ENCODE assay signal across 8 cellular contexts in genomic region chr14:94080606-94081385, GRCh38.
A peak's percentile ranks its signal among the peaks of the same experiment; 100 is the strongest.
DNase-seq lines count a peak whose midpoint lies in the region; FAIRE-seq and TF ChIP-seq lines count a peak whose summit lies in the region.

Gene DDX24 (minus strand): TSS chr14:94081202. CDS start chr14:94079742, 1,460 bp downstream.
Gene IFI27L1 (plus strand): TSS chr14:94081310. CDS start chr14:94096938, 15,628 bp downstream.

- TF ChIP-seq POLR2A in H54 (IDR thresholded peaks at IDR 0.05; ENCODE audit: low read depth, low read length) (peak; percentile 90), Raji (IDR thresholded peaks at IDR 0.05; ENCODE audit: insufficient read depth, low read depth, low read length) (peak; percentile 94)

- peak; percentile 97 for FAIRE-seq in H54 (lab: Jason Lieb, UNC)

- H3K4me3 ChIP-seq in Loucy (ENCODE audit: low read length, poor library complexity, severe bottlenecking): peak within 1 kb of the TSS; percentile 88
- peak within 1 kb of the TSS; percentile 96 for H3K4me3 ChIP-seq in fibroblast of pulmonary artery (replicated peaks; ENCODE audit: low read depth, low read length)

- H3K27me3 Mint-ChIP-seq in nephron (ENCODE audit: low read depth): no peaks in the 10 kb centered on the region
- no peaks in the 10 kb centered on the region for H3K27me3 Mint-ChIP-seq in stimulated activated naive CD8-positive, alpha-beta T cell treated with anti-CD3 and anti-CD28 coated beads, Interleukin-15, Interleukin-2, amounts not matched to agents 100 ng/mL and 50 ng/mL, for 24 hours

- 0 out of 2 replicates have a peak, but pooled peaks cover 2% of the 10 kb centered on the region for H3K9me3 ChIP-seq in Loucy (ENCODE audit: insufficient read depth, low read depth, low read length)

- peaks cover 39% of the 10 kb centered on the region for H3K4me1 Mint-ChIP-seq in nephron
- H3K4me1 Mint-ChIP-seq in stimulated activated naive CD8-positive, alpha-beta T cell treated with anti-CD3 and anti-CD28 coated beads, Interleukin-15, Interleukin-2, amounts not matched to agents 100 ng/mL and 50 ng/mL, for 24 hours (ENCODE audit: low read depth): peaks cover 59% of the 10 kb centered on the region

- peak within 1 kb of the TSS; percentile 96 for H2AFZ ChIP-seq in Loucy (ENCODE audit: low read length)

- DNase-seq in EL (peak; percentile 96), H54 (ENCODE audit: insufficient read length, low spot score) (peak; percentile 91), fibroblast of pulmonary artery (ENCODE audit: low read depth) (peak; percentile 95)
- peak; percentile 96 for DNase-seq in activated effector memory CD4-positive, alpha-beta T cell treated with Interleukin-2 at 50 U/mL for 16 hours

- TF ChIP-seq CTCF in Loucy (conservative IDR thresholded peaks at IDR 0.05; ENCODE audit: low read length): no peak
- TF ChIP-seq CTCF in fibroblast of pulmonary artery (IDR thresholded peaks at IDR 0.05; ENCODE audit: low read length, missing control alignments): no peak
- no peak for TF ChIP-seq CTCF in nephron (IDR thresholded peaks at IDR 0.05; ENCODE audit: unreplicated experiment in 3 of 3)

- no peaks in the 10 kb centered on the region for H3F3A ChIP-seq in Loucy (ENCODE audit: low read depth)

- H3K9ac ChIP-seq in Loucy (ENCODE audit: low read depth, low read length, poor library complexity, severe bottlenecking): peak within 1 kb of the TSS; percentile 96

- no peaks in the 10 kb centered on the region; the same call in 1 of the 2 replicates for H3K36me3 ChIP-seq in Loucy (ENCODE audit: insufficient read depth, low read length)

- H3K27ac Mint-ChIP-seq in nephron: peak within 1 kb of the TSS; percentile 93 to 99 (median 99)
- peak within 1 kb of the TSS; percentile 100 for H3K27ac Mint-ChIP-seq in stimulated activated naive CD8-positive, alpha-beta T cell treated with anti-CD3 and anti-CD28 coated beads, Interleukin-15, Interleukin-2, amounts not matched to agents 100 ng/mL and 50 ng/mL, for 24 hours

- no peaks in the 10 kb centered on the region for H3K27me3 ChIP-seq in Loucy (ENCODE audit: insufficient read depth, low read length, poor library complexity, severe bottlenecking)

- H3K9me2 ChIP-seq in Loucy (replicated peaks; ENCODE audit: low read depth, low read length): no peaks in the 10 kb centered on the region

- H3K4me1 ChIP-seq in Loucy (ENCODE audit: insufficient read depth, low read length, poor library complexity, severe bottlenecking): peaks cover 42% of the 10 kb centered on the region

- H3K79me2 ChIP-seq in Loucy (ENCODE audit: insufficient read depth, low read length): peaks cover 65% of the 10 kb centered on the region

- H3K4me3 Mint-ChIP-seq in nephron: peak within 1 kb of the TSS; percentile 100
- peak within 1 kb of the TSS; percentile 100 for H3K4me3 Mint-ChIP-seq in stimulated activated naive CD8-positive, alpha-beta T cell treated with anti-CD3 and anti-CD28 coated beads, Interleukin-15, Interleukin-2, amounts not matched to agents 100 ng/mL and 50 ng/mL, for 24 hours

- H4K20me1 ChIP-seq in Loucy (ENCODE audit: insufficient read depth, low read length, poor library complexity, severe bottlenecking): peaks cover 44% of the 10 kb centered on the region

- peaks cover 61% of the 10 kb centered on the region for H3K36me3 Mint-ChIP-seq in nephron (ENCODE audit: low read depth)
- peaks cover 52% of the 10 kb centered on the region for H3K36me3 Mint-ChIP-seq in stimulated activated naive CD8-positive, alpha-beta T cell treated with anti-CD3 and anti-CD28 coated beads, Interleukin-15, Interleukin-2, amounts not matched to agents 100 ng/mL and 50 ng/mL, for 24 hours (ENCODE audit: low read depth)

- H3K4me2 ChIP-seq in Loucy (ENCODE audit: low read depth, low read length, poor library complexity, severe bottlenecking): peak within 1 kb of the TSS; percentile 85

- peaks cover 9% of the 10 kb centered on the region for H3K9me3 Mint-ChIP-seq in nephron
- no peaks in the 10 kb centered on the region for H3K9me3 Mint-ChIP-seq in stimulated activated naive CD8-positive, alpha-beta T cell treated with anti-CD3 and anti-CD28 coated beads, Interleukin-15, Interleukin-2, amounts not matched to agents 100 ng/mL and 50 ng/mL, for 24 hours

Comparison
In these comparisons a context has a peak if more than half of its experiments do, and no peak if none do; other contexts are left out.
1. Peak in every context shown above with its lines: DNase-seq and H3K4me3 ChIP-seq.